In the genomic region with DNA sequence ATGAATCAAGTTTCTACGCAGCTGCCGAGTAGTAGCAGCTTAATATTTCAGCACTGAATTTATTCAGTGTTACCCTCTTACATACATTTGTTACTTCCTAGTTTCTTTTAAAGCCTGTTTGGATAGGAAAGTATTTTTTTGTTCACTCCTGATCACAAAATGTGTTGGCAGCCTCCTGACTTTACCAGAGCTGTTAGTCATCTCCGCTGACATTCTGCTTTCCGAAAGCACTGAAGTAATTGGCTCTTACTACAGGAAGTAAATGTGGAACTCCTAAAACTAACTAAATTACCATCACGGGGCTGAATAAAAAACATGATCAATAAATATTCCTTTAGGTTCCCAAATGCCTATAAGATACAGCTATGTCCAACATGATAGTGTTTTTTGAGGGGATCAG, we compare ENCODE assay signal across 7 cellular contexts.
DNase-seq lines count a peak whose midpoint lies in the region; ATAC-seq lines count a peak whose summit lies in the region.

No MANE protein-coding gene starts in this region.

- H3K4me1 ChIP-seq in rectal smooth muscle tissue (ENCODE audit: control insufficient read depth, insufficient read depth, low read length): no peaks in the 10 kb centered on the region
- no peaks in the 10 kb centered on the region for H3K4me1 ChIP-seq in mesendoderm (ENCODE audit: control insufficient read depth, low read depth, low read length)

- H3K27ac ChIP-seq in rectal smooth muscle tissue (ENCODE audit: low read depth, low read length) (no peak overlapping the region), mesendoderm (ENCODE audit: low read depth, low read length) (no peak overlapping the region)

- WGBS in mesendoderm (ENCODE audit: extremely low coverage, insufficient coverage, low lambda C conversion rate): no CpG with 5 or more reads among the region's 5 CpGs

- no peak overlapping the region for H3K23ac ChIP-seq in mesendoderm (ENCODE audit: low read length)

- ATAC-seq in GM19463 (IDR thresholded peaks at IDR 0.05; ENCODE audit: unreplicated experiment) (peak; percentile 77), HG02852 (IDR thresholded peaks at IDR 0.05; ENCODE audit: unreplicated experiment) (no peak), HG02938 (IDR thresholded peaks at IDR 0.05; ENCODE audit: unreplicated experiment) (no peak)

- no peak overlapping the region for H2BK15ac ChIP-seq in mesendoderm (replicated peaks; ENCODE audit: low read depth)

- H3K9ac ChIP-seq in rectal smooth muscle tissue (ENCODE audit: low read length) (no peak overlapping the region), mesendoderm (ENCODE audit: low read length) (no peak overlapping the region)

- no peak overlapping the region for H4K5ac ChIP-seq in mesendoderm (ENCODE audit: low read length)

- H3K36me3 ChIP-seq in rectal smooth muscle tissue (ENCODE audit: control insufficient read depth, insufficient read depth, low read length) (no peaks in the 10 kb centered on the region), mesendoderm (ENCODE audit: control insufficient read depth, insufficient read depth, low read length) (no peaks in the 10 kb centered on the region)

- DNase-seq in LHCN-M2 (ENCODE audit: low read depth) (peak; percentile 88), dermis microvascular lymphatic vessel endothelial cell (ENCODE audit: low read depth in 2 of 2) (peak; percentile 39 to 56), mesendoderm (no peak)

- H3K4ac ChIP-seq in mesendoderm (ENCODE audit: low read depth, low read length): no peak overlapping the region

- no peaks in the 10 kb centered on the region for H3K27me3 ChIP-seq in rectal smooth muscle tissue (ENCODE audit: control insufficient read depth, insufficient read depth, low read length)
- no peaks in the 10 kb centered on the region for H3K27me3 ChIP-seq in mesendoderm (ENCODE audit: insufficient read depth, low read length, poor library complexity)

- no peak overlapping the region for H2AK5ac ChIP-seq in mesendoderm (ENCODE audit: low read length)

- no peaks in the 10 kb centered on the region for H3K79me1 ChIP-seq in mesendoderm (ENCODE audit: low read length)

- H3K4me3 ChIP-seq in rectal smooth muscle tissue (ENCODE audit: low read length) (peak overlapping the region; percentile 27), mesendoderm (ENCODE audit: low read length) (no peak overlapping the region)

- H3K4me2 ChIP-seq in mesendoderm (ENCODE audit: low read length): no peak overlapping the region

- no peak overlapping the region for H3K18ac ChIP-seq in mesendoderm (ENCODE audit: low read length)

- H2BK120ac ChIP-seq in mesendoderm (ENCODE audit: low read depth, low read length): no peak overlapping the region

- no peak overlapping the region for H4K8ac ChIP-seq in mesendoderm (ENCODE audit: low read depth, low read length)

- H3K79me2 ChIP-seq in mesendoderm (ENCODE audit: control insufficient read depth, insufficient read depth, low read length): no peaks in the 10 kb centered on the region

- H3K56ac ChIP-seq in mesendoderm (ENCODE audit: low read length): no peak overlapping the region

- H2BK5ac ChIP-seq in mesendoderm (ENCODE audit: low read length): no peak overlapping the region
